ENCODE assay signal across 1 cellular context in the genomic region with DNA sequence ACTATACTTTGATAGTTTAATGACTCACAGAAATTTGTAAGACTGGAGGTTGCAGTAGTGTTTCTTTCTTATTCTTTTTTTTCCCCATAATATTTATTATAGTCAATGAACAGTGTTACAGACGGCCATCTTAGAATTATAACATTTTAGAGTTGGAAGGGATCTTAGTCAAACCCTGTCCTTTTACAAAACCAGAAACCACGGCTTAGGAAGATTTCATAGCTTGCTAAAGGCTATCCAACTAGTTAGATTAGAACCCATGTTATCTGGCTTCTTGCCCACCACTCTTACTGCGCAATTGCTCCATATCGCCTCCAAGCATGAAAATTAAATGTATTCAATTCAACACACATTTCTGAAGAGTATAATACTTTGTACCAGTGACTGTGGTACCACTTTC.
TF ChIP-seq lines count a peak whose summit lies in the region.

No MANE protein-coding gene starts in this region.

TF ChIP-seq in HepG2, 621 proteins besides CTCF, POLR2A, EP300 and RAD21:
- TF ChIP-seq, protein P1, sequence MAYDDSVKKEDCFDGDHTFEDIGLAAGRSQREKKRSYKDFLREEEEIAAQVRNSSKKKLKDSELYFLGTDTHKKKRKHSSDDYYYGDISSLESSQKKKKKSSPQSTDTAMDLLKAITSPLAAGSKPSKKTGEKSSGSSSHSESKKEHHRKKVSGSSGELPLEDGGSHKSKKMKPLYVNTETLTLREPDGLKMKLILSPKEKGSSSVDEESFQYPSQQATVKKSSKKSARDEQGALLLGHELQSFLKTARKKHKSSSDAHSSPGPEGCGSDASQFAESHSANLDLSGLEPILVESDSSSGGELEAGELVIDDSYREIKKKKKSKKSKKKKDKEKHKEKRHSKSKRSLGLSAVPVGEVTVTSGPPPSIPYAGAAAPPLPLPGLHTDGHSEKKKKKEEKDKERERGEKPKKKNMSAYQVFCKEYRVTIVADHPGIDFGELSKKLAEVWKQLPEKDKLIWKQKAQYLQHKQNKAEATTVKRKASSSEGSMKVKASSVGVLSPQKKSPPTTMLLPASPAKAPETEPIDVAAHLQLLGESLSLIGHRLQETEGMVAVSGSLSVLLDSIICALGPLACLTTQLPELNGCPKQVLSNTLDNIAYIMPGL (CRISPR knock-in tag; IDR thresholded peaks at IDR 0.05; ENCODE audit: borderline replicate concordance in 1 of 2, low read depth in 1 of 2) = 0 out of 4 replicates have a peak, but pooled peaks of 1 of the 2 experiments have one; percentile 3
- no peak for TF ChIP-seq ZNF275 (CRISPR knock-in tag; IDR thresholded peaks at IDR 0.05; ENCODE audit: borderline replicate concordance)
